ENCODE assay signal across 4 cellular contexts in genomic region chr7:77177321-77177904, GRCh38. TPM values are rescaled to one million over a fixed set of nuclear protein-coding genes. Genes with fewer than 3 reads are reported as not detected.
"Had no signal": no experiment of that assay in that cellular context is flagged by ENCODE, and none has a peak within 500 bp of the region (broad histone marks: within the 10 kb centered on the region; RNA-seq: fewer than 3 reads in every experiment).

No MANE protein-coding gene starts in this region.

RNA-seq across cellular contexts. Expression of gene FGL2, which starts 22.2 kb away (rescaled TPM):
- total RNA-seq: foreskin keratinocyte, glomerular endothelial cell, WTC11 had no signal
- polyA plus RNA-seq: foreskin keratinocyte, SK-N-SH had no signal
